Comparison of ENCODE assay signal across 14 cellular contexts in genomic region chr5:180112101-180112861, GRCh38. TPM values are rescaled to one million over a fixed set of nuclear protein-coding genes. Genes with fewer than 3 reads are reported as not detected.
DNase-seq lines count a peak whose midpoint lies in the region; ATAC-seq and TF ChIP-seq lines count a peak whose summit lies in the region.
"Had no signal": no experiment of that assay in that cellular context is flagged by ENCODE, and none has a peak within 500 bp of the region (broad histone marks: within the 10 kb centered on the region; RNA-seq: fewer than 3 reads in every experiment).

No MANE protein-coding gene starts in this region.

- H3K9me3 ChIP-seq in SK-N-SH, result 0 out of 2 replicates have a peak, but pooled peaks cover under 1% of the 10 kb centered on the region
- H3K9me3 ChIP-seq in endodermal cell (ENCODE audit: control insufficient read depth, low read length), result peaks cover 10% of the 10 kb centered on the region

- H3K9me3 Mint-ChIP-seq in endodermal cell (peaks cover 13% of the 10 kb centered on the region), osteocyte (ENCODE audit: unreplicated experiment) (peaks cover 4% of the 10 kb centered on the region)

- no peak overlapping the region for H3K9ac ChIP-seq in SK-N-SH
- no peak overlapping the region for H3K9ac ChIP-seq in endodermal cell (ENCODE audit: extremely low read depth, low read length, poor library complexity, severe bottlenecking)
- H3K9ac ChIP-seq: BLaER1 treated with 17β-estradiol and CSF1 and Interleukin-3, amounts not matched to agents 10 nM and 100 nM had no signal

- H3K4me3 Mint-ChIP-seq in endodermal cell (no peak overlapping the region), osteocyte (ENCODE audit: unreplicated experiment) (no peak overlapping the region)

- H2AFZ ChIP-seq in SK-N-SH (ENCODE audit: low read depth), result no peak overlapping the region

- no peaks in the 10 kb centered on the region for H3K79me2 ChIP-seq in SK-N-SH (ENCODE audit: insufficient read depth)

- H3K27ac ChIP-seq in SK-N-SH (ENCODE audit: low read depth in 2 of 2, low read length in 1 of 2) (no peak overlapping the region), endodermal cell (ENCODE audit: low read depth, low read length) (no peak overlapping the region)
- H3K27ac ChIP-seq: 22Rv1; BLaER1 treated with 17β-estradiol and CSF1 and Interleukin-3, amounts not matched to agents 10 nM and 100 nM had no signal

- no peak overlapping the region for H3K27ac Mint-ChIP-seq in endodermal cell
- no peak overlapping the region for H3K27ac Mint-ChIP-seq in osteocyte (ENCODE audit: unreplicated experiment)

- H3K4me2 ChIP-seq in SK-N-SH, result no peak overlapping the region
- H3K4me2 ChIP-seq: BLaER1 treated with 17β-estradiol and CSF1 and Interleukin-3, amounts not matched to agents 10 nM and 100 nM had no signal

- no peak for TF ChIP-seq RAD21 in SK-N-SH (IDR thresholded peaks at IDR 0.05; ENCODE audit: low read length)

- POLR2A ChIA-PET in SK-N-SH (lab: Yijun Ruan, JAX), result no interaction called here

- H3K4me1 ChIP-seq in SK-N-SH (ENCODE audit: control insufficient read depth in 1 of 2, insufficient read depth in 2 of 2, low read depth in 1 of 2, low read length in 1 of 2) (no peaks in the 10 kb centered on the region), endodermal cell (ENCODE audit: control insufficient read depth, insufficient read depth, low read length) (no peaks in the 10 kb centered on the region)

- TF ChIP-seq EP300 in SK-N-SH (IDR thresholded peaks at IDR 0.05; ENCODE audit: borderline replicate concordance in 1 of 2, low read depth in 1 of 2, low read length in 1 of 2), result no peak

- H3K4me1 Mint-ChIP-seq in endodermal cell (peaks cover 3% of the 10 kb centered on the region), osteocyte (ENCODE audit: unreplicated experiment) (no peaks in the 10 kb centered on the region)

- WGBS in SK-N-SH (ENCODE audit: low lambda C conversion rate), result 50% methylated on average over 9 of the region's 16 CpGs
- WGBS in endodermal cell (ENCODE audit: insufficient coverage in 1 of 2, insufficient read length in 1 of 2), 2 experiments, result 86 to 92% methylated on average over 7 to 16 of the region's 16 CpGs

- H3K36me3 Mint-ChIP-seq in endodermal cell (ENCODE audit: low read depth) (no peaks in the 10 kb centered on the region), osteocyte (ENCODE audit: unreplicated experiment) (no peaks in the 10 kb centered on the region)

- H3K4me3 ChIP-seq in SK-N-SH (ENCODE audit: low read depth in 2 of 2, low read length in 1 of 2), result no peak overlapping the region
- no peak overlapping the region for H3K4me3 ChIP-seq in endodermal cell (ENCODE audit: low read length)
- H3K4me3 ChIP-seq: BLaER1 treated with 17β-estradiol and CSF1 and Interleukin-3, amounts not matched to agents 10 nM and 100 nM had no signal

- H3K27me3 ChIP-seq in SK-N-SH (ENCODE audit: insufficient read depth) (no peaks in the 10 kb centered on the region), endodermal cell (ENCODE audit: control insufficient read depth, insufficient read depth, low read length, poor library complexity, severe bottlenecking) (no peaks in the 10 kb centered on the region)
- H3K27me3 ChIP-seq: BLaER1 treated with 17β-estradiol and CSF1 and Interleukin-3, amounts not matched to agents 10 nM and 100 nM had no signal

- no peaks in the 10 kb centered on the region for H3K27me3 Mint-ChIP-seq in endodermal cell (ENCODE audit: insufficient read depth)
- H3K27me3 Mint-ChIP-seq in osteocyte (ENCODE audit: unreplicated experiment), result no peaks in the 10 kb centered on the region

- CTCF ChIA-PET in SK-N-SH (lab: Yijun Ruan, JAX), result interaction anchor here (0.8 to 1.0 kb wide), 3 partner anchors 14 to 216 kb away, joined by 3 read pairs; no protein-coding TSS in a partner anchor

- ATAC-seq in SK-N-SH treated with all-trans-retinoic acid at 6 μM for 48 hours (no peak), HG02852 (IDR thresholded peaks at IDR 0.05; ENCODE audit: unreplicated experiment) (no peak)

- H3F3A ChIP-seq in SK-N-SH (replicated peaks; ENCODE audit: insufficient read depth), result no peaks in the 10 kb centered on the region

- peak; percentile 7 for DNase-seq in SK-N-SH
- DNase-seq in AG20443 (ENCODE audit: low spot score), result peak; percentile 4
- DNase-seq in endodermal cell, result peak; percentile 51
- peak; percentile 75 for DNase-seq in osteocyte (ENCODE audit: extremely low spot score, unreplicated experiment)
- DNase-seq in activated CD4-positive, alpha-beta T cell treated with anti-CD3 and anti-CD28 coated beads, Interleukin-2, amount 50 U/mL, for 1 hour, result no peak
- no peak for DNase-seq in NOMO-1 (lab: John Stamatoyannopoulos, UW; ENCODE audit: unreplicated experiment in 2 of 2)
- DNase-seq: KG1, NCI-H1417 treated with DMSO at 0.1 percent for 48 hours, NCI-H2081, NCI-H510A had no signal

- no peaks in the 10 kb centered on the region for H3K9me2 ChIP-seq in SK-N-SH

- TF ChIP-seq CTCF in SK-N-SH (IDR thresholded peaks at IDR 0.05) (no peak), endodermal cell (conservative IDR thresholded peaks at IDR 0.05) (no peak), osteocyte (IDR thresholded peaks at IDR 0.05) (no peak)

- H3K36me3 ChIP-seq in SK-N-SH (replicated peaks in 1 of 2; ENCODE audit: control insufficient read depth in 1 of 2, insufficient read depth in 2 of 2, low read length in 1 of 2), result no peaks in the 10 kb centered on the region
- no peaks in the 10 kb centered on the region for H3K36me3 ChIP-seq in endodermal cell (ENCODE audit: control insufficient read depth, insufficient read depth, low read length)
- H3K36me3 ChIP-seq: BLaER1 treated with 17β-estradiol and CSF1 and Interleukin-3, amounts not matched to agents 10 nM and 100 nM had no signal

- H4K20me1 ChIP-seq in SK-N-SH (ENCODE audit: insufficient read depth), result no peaks in the 10 kb centered on the region
- H4K20me1 ChIP-seq: BLaER1 treated with 17β-estradiol and CSF1 and Interleukin-3, amounts not matched to agents 10 nM and 100 nM had no signal

TF ChIP-seq in SK-N-SH, 30 proteins besides CTCF, POLR2A, EP300 and RAD21 (continues in another document):
- TF ChIP-seq POLR2AphosphoS5 (IDR thresholded peaks at IDR 0.05; ENCODE audit: low read depth, low read length) (no peak), FOSL2 (IDR thresholded peaks at IDR 0.05; ENCODE audit: borderline replicate concordance, low read depth) (no peak), MAX (IDR thresholded peaks at IDR 0.05; ENCODE audit: low read depth) (no peak)

TF ChIP-seq in SK-N-SH treated with all-trans-retinoic acid at 6 μM for 48 hours, 23 proteins besides CTCF, POLR2A, EP300 and RAD21 (continues in another document):
- no peak for TF ChIP-seq TOX (CRISPR knock-in tag; IDR thresholded peaks at IDR 0.05; ENCODE audit: borderline replicate concordance)
- no peak for TF ChIP-seq PPARA (CRISPR knock-in tag; IDR thresholded peaks at IDR 0.05; ENCODE audit: borderline replicate concordance)
- no peak for TF ChIP-seq POU6F1 (CRISPR knock-in tag; IDR thresholded peaks at IDR 0.05; ENCODE audit: borderline replicate concordance, low read depth)
- no peak for TF ChIP-seq PATZ1 (CRISPR knock-in tag; IDR thresholded peaks at IDR 0.05; ENCODE audit: borderline replicate concordance)
- no peak for TF ChIP-seq ZFP30 (CRISPR knock-in tag; IDR thresholded peaks at IDR 0.05)
- no peak for TF ChIP-seq ISL1 (CRISPR knock-in tag; IDR thresholded peaks at IDR 0.05)
- no peak for TF ChIP-seq CREB5 (CRISPR knock-in tag; IDR thresholded peaks at IDR 0.05; ENCODE audit: low read depth)
- no peak for TF ChIP-seq TCF4 (CRISPR knock-in tag; IDR thresholded peaks at IDR 0.05; ENCODE audit: borderline replicate concordance)

RNA-seq across cellular contexts. Expression of gene RNF130, which starts 40.7 kb away (rescaled TPM):
- polyA plus RNA-seq in SK-N-SH (2012; rRNA removed), result 41.4 and 49.6 TPM in 2 replicates
- 51.8 and 53.1 TPM in 2 replicates for polyA plus RNA-seq in SK-N-SH (2012; cell fraction: cytosol; rRNA removed)
- polyA plus RNA-seq in SK-N-SH (2012; cell fraction: nucleus; rRNA removed), result 19.0 and 27.1 TPM in 2 replicates
- total RNA-seq in endodermal cell (10 to 100 TPM; 64.7 to 74.4 TPM), osteocyte (70.8 and 78.4 TPM in 2 replicates)
- 120 TPM for polyA plus RNA-seq in endodermal cell (2013, experiment 1 of 2)
- polyA plus RNA-seq in endodermal cell (2013, experiment 2 of 2), result 106 TPM

Comparison
In these comparisons a context has a peak if more than half of its experiments do, and no peak if none do; other contexts are left out.
1. DNase-seq: peak in SK-N-SH (single experiment), AG20443 (single experiment), endodermal cell (single experiment) and osteocyte (single experiment); none in activated CD4-positive, alpha-beta T cell treated with anti-CD3 and anti-CD28 coated beads, Interleukin-2, amount 50 U/mL, for 1 hour (single experiment) and NOMO-1 (0 of 2).